Comparison of ENCODE assay signal across 14 cellular contexts in genomic region chr2:9984861-9985480, GRCh38. TPM values are rescaled to one million over a fixed set of nuclear protein-coding genes. Genes with fewer than 3 reads are reported as not detected.
DNase-seq lines count a peak whose midpoint lies in the region; TF ChIP-seq lines count a peak whose summit lies in the region.
"Had no signal": no experiment of that assay in that cellular context is flagged by ENCODE, and none has a peak within 500 bp of the region (broad histone marks: within the 10 kb centered on the region; RNA-seq: fewer than 3 reads in every experiment).

No MANE protein-coding gene starts in this region.

- H3K4me3 Mint-ChIP-seq in activated T-cell treated with anti-CD3 and anti-CD28 coated beads, Interleukin-2, amount 50 U/mL, for 24 hours, result no peak overlapping the region
- H3K4me3 Mint-ChIP-seq: activated CD8-positive, alpha-beta T cell treated with anti-CD3 and anti-CD28 coated beads, Interleukin-2, amount 10 ng/mL, durations not matched to agents 7 days and 5 days; memory B cell had no signal

- in situ Hi-C loops in G401 (cut with HindIII; ENCODE audit: low sequenced_read_pairs), result no loop called here

- H2AFZ ChIP-seq in PC-9, result no peak overlapping the region

- H3K4me1 Mint-ChIP-seq in activated T-cell treated with anti-CD3 and anti-CD28 coated beads, Interleukin-2, amount 50 U/mL, for 24 hours (ENCODE audit: low read depth), result peaks cover 15% of the 10 kb centered on the region

- no peaks in the 10 kb centered on the region for H3K27me3 ChIP-seq in PC-9 (ENCODE audit: insufficient read depth, low read depth)
- H3K27me3 ChIP-seq: cardiac muscle cell had no signal

- no peak overlapping the region for H3K27ac Mint-ChIP-seq in activated T-cell treated with anti-CD3 and anti-CD28 coated beads, Interleukin-2, amount 50 U/mL, for 24 hours
- H3K27ac Mint-ChIP-seq: activated CD8-positive, alpha-beta T cell treated with anti-CD3 and anti-CD28 coated beads, Interleukin-2, amount 10 ng/mL, durations not matched to agents 7 days and 5 days; memory B cell had no signal

- POLR2A ChIA-PET in PC-9 (lab: Charles Lee; ENCODE audit: unreplicated experiment), result interaction anchor here (0.5 to 0.6 kb wide), 2 partner anchors 12 to 1046 kb away, joined by 3 to 4 read pairs; no protein-coding TSS in a partner anchor

- H3K36me3 ChIP-seq in PC-9 (ENCODE audit: low read depth), result peaks cover 15% of the 10 kb centered on the region; the same call in 1 of the 2 replicates
- H3K36me3 ChIP-seq: cardiac muscle cell had no signal

- no peaks in the 10 kb centered on the region for H3K9me3 Mint-ChIP-seq in activated T-cell treated with anti-CD3 and anti-CD28 coated beads, Interleukin-2, amount 50 U/mL, for 24 hours
- H3K9me3 Mint-ChIP-seq: memory B cell had no signal

- no peak overlapping the region for H3K4me2 ChIP-seq in PC-9

- intact Hi-C loops in PC-9 (cut with micrococcal nuclease; ENCODE audit: unreplicated experiment), result no loop called here

- TF ChIP-seq CTCF in PC-9 (conservative IDR thresholded peaks at IDR 0.05), result no peak

- DNase-seq in EL, result peak; percentile 78
- peak; percentile 41 for DNase-seq in amniotic epithelial cell (ENCODE audit: low read depth)
- DNase-seq in kidney tubule cell (ENCODE audit: low spot score), result peak; percentile 58
- DNase-seq in PC-9, result no peak
- DNase-seq in activated T-cell treated with anti-CD3 and anti-CD28 coated beads, Interleukin-2, amount 50 U/mL, for 24 hours, result no peak
- no peak for DNase-seq in G401 (ENCODE audit: low spot score)
- no peak for DNase-seq in NCI-H1105 treated with DMSO at 0.1 percent for 48 hours (lab: John Stamatoyannopoulos, UW)
- DNase-seq: GOT3 had no signal

- no peaks in the 10 kb centered on the region for H3K9me2 ChIP-seq in PC-9 (ENCODE audit: insufficient read depth)

- H3K27ac ChIP-seq in skin epidermis, result peak overlapping the region in 19 of 21 experiments; percentile 10 to 81 (median 42)
- no peak overlapping the region for H3K27ac ChIP-seq in PC-9
- H3K27ac ChIP-seq: C4-2B, cardiac muscle cell, HL-60 had no signal

- H3K4me1 ChIP-seq in PC-9 (replicated peaks; ENCODE audit: insufficient read depth), result peaks cover 10% of the 10 kb centered on the region

- H3K79me2 ChIP-seq in PC-9 (ENCODE audit: low read depth), result no peaks in the 10 kb centered on the region

- BruUV-seq in PC-9 (replicated peaks; lab: Mats Ljungman, UMichigan), result no TSS peak

- H3F3A ChIP-seq in PC-9 (ENCODE audit: insufficient read depth, low read depth), result peaks cover 18% of the 10 kb centered on the region; the same call in 1 of the 2 replicates

- H3K4me3 ChIP-seq in skin epidermis, result no peak overlapping the region
- no peak overlapping the region for H3K4me3 ChIP-seq in PC-9
- H3K4me3 ChIP-seq: cardiac muscle cell had no signal

- H4K20me1 ChIP-seq in PC-9 (ENCODE audit: insufficient read depth), result no peaks in the 10 kb centered on the region

- no peaks in the 10 kb centered on the region for H3K36me3 Mint-ChIP-seq in activated T-cell treated with anti-CD3 and anti-CD28 coated beads, Interleukin-2, amount 50 U/mL, for 24 hours (ENCODE audit: low read depth)
- H3K36me3 Mint-ChIP-seq: memory B cell had no signal

- CTCF ChIA-PET in PC-9 (lab: Charles Lee), result interaction anchor here (0.6 to 1.2 kb wide), 5 partner anchors 11 to 185 kb away, joined by 3 to 4 read pairs (median 3); no protein-coding TSS in a partner anchor

- H3K9me3 ChIP-seq in PC-9 (ENCODE audit: insufficient read depth, low read depth), result no peaks in the 10 kb centered on the region

- peaks cover 11% of the 10 kb centered on the region for H3K27me3 Mint-ChIP-seq in activated T-cell treated with anti-CD3 and anti-CD28 coated beads, Interleukin-2, amount 50 U/mL, for 24 hours

RNA-seq across cellular contexts. Expression of gene GRHL1, which starts 33.5 kb away (rescaled TPM):
- 8.6 and 10.6 TPM in 2 replicates for total RNA-seq in PC-9 (2021)
- total RNA-seq in G401 (2014; rRNA removed; shearing (Covaris generic)), result 0.14 and 0.98 TPM in 2 replicates

RNA-seq across cellular contexts. Expression of gene KLF11, which starts 58.4 kb away (rescaled TPM):
- 10.9 and 14.6 TPM in 2 replicates for total RNA-seq in PC-9 (2021)
- 4.4 and 6.9 TPM in 2 replicates for total RNA-seq in G401 (2014; rRNA removed; shearing (Covaris generic))

Comparison
In these comparisons a context has a peak if more than half of its experiments do, and no peak if none do; other contexts are left out.
1. DNase-seq: peak in EL (single experiment), amniotic epithelial cell (single experiment) and kidney tubule cell (single experiment); none in PC-9 (0 of 2), activated T-cell treated with anti-CD3 and anti-CD28 coated beads, Interleukin-2, amount 50 U/mL, for 24 hours (single experiment), G401 (single experiment) and NCI-H1105 treated with DMSO at 0.1 percent for 48 hours (single experiment).